Comparison of ENCODE assay signal across 11 cellular contexts in genomic region chr2:241844831-241845578, GRCh38. TPM values are rescaled to one million over a fixed set of nuclear protein-coding genes. Genes with fewer than 3 reads are reported as not detected.
DNase-seq lines count a peak whose midpoint lies in the region; ATAC-seq lines count a peak whose summit lies in the region.
"Had no signal": no experiment of that assay in that cellular context is flagged by ENCODE, and none has a peak within 500 bp of the region (broad histone marks: within the 10 kb centered on the region; RNA-seq: fewer than 3 reads in every experiment).

No MANE protein-coding gene starts in this region.

- DNase-seq in GM23248 (no peak), T-helper 17 cell (no peak), left cardiac atrium (peak; percentile 10), DMS114 treated with DMSO at 0.1 percent for 48 hours (lab: John Stamatoyannopoulos, UW; ENCODE audit: unreplicated experiment) (no peak), NCI-H2029 (lab: John Stamatoyannopoulos, UW) (no peak)
- DNase-seq: cerebellar nuclear complex, NCI-H510A had no signal

- no peaks in the 10 kb centered on the region for H3K36me3 Mint-ChIP-seq in T-helper 17 cell (ENCODE audit: low read depth)

- no peaks in the 10 kb centered on the region for H3K9me2 ChIP-seq in GM23248 (ENCODE audit: insufficient read depth)

- peak overlapping the region; percentile 63 for H3K9ac ChIP-seq in GM23248

- H3K79me2 ChIP-seq in GM23248 (ENCODE audit: insufficient read depth): no peaks in the 10 kb centered on the region

- H3K4me3 Mint-ChIP-seq in T-helper 17 cell: peak overlapping the region; percentile 86

- H3K4me2 ChIP-seq in GM23248 (ENCODE audit: unreplicated experiment): peak overlapping the region; percentile 77

- no peaks in the 10 kb centered on the region for H4K20me1 ChIP-seq in GM23248 (ENCODE audit: insufficient read depth)

- H3K4me3 ChIP-seq in GM23248 (peak overlapping the region; percentile 50; the same call in 1 of the 2 replicates), skin epidermis (peak overlapping the region in 6 of 7 experiments; percentile 16 to 44 (median 37))

- peak overlapping the region; percentile 87 for H3K27ac Mint-ChIP-seq in T-helper 17 cell

- ATAC-seq in T-helper 17 cell (no peak), left cardiac atrium (no peak), GM18858 (IDR thresholded peaks at IDR 0.05; ENCODE audit: unreplicated experiment) (no peak), GM19351 (IDR thresholded peaks at IDR 0.05; ENCODE audit: unreplicated experiment) (no peak)

- H3K9me3 ChIP-seq in GM23248 (ENCODE audit: low read depth): no peaks in the 10 kb centered on the region
- H3K9me3 ChIP-seq in T-helper 17 cell (ENCODE audit: control insufficient read depth, low read length, poor library complexity, severe bottlenecking): no peaks in the 10 kb centered on the region

- intact Hi-C loops in left cardiac atrium (cut with DNase I): no loop called here

- peaks cover 23% of the 10 kb centered on the region for H3K4me1 Mint-ChIP-seq in T-helper 17 cell

- peak overlapping the region; percentile 75 for H2AFZ ChIP-seq in GM23248

- no peaks in the 10 kb centered on the region for H3K36me3 ChIP-seq in GM23248 (ENCODE audit: low read depth)

- 39 to 42% methylated on average over 37 of the region's 37 CpGs for WGBS in GM23248 (ENCODE audit: low coverage in 1 of 2, low lambda C conversion rate in 2 of 2, missing lambda C conversion rate in 2 of 2), 2 experiments

- H3K27ac ChIP-seq in GM23248 (no peak overlapping the region), skin epidermis (peak overlapping the region in 12 of 21 experiments; percentile 18 to 80 (median 72))

- peaks cover 21% of the 10 kb centered on the region for H3K27me3 ChIP-seq in GM23248 (replicated peaks; ENCODE audit: insufficient read depth)

- no peaks in the 10 kb centered on the region for H3K27me3 Mint-ChIP-seq in T-helper 17 cell

- H3F3A ChIP-seq in GM23248 (ENCODE audit: insufficient read depth): no peaks in the 10 kb centered on the region

- in situ Hi-C loops in GM23248 (cut with MboI): no loop called here

- H3K4me1 ChIP-seq in GM23248 (ENCODE audit: insufficient read depth): no peaks in the 10 kb centered on the region

RNA-seq across cellular contexts. Expression of gene PDCD1, which starts 13.7 kb away (rescaled TPM):
- total RNA-seq in GM23248 (2014; rRNA removed; shearing (Covaris generic)): not detected in 2 replicates
- not detected in 2 replicates for polyA plus RNA-seq in GM23248 (2016; fragmentation: Nextera tagmentation; extraction: Ambion mirVana)
- total RNA-seq in T-helper 17 cell (10 to 100 TPM in 1 of 2 donors, 1 to 10 TPM in 1; 8.1 to 10.4 TPM), left cardiac atrium (1 to 10 TPM; 1.2 to 1.5 TPM)
- total RNA-seq: pulmonary artery endothelial cell had no signal

RNA-seq across cellular contexts. Expression of gene RTP5, which starts 24.5 kb away (rescaled TPM):
- total RNA-seq in GM23248 (2014; rRNA removed; shearing (Covaris generic)): not detected in 2 replicates
- polyA plus RNA-seq in GM23248 (2016; fragmentation: Nextera tagmentation; extraction: Ambion mirVana): not detected in 2 replicates
- under 1 TPM in 1 of 2 donors, not detected in 1; 0.12 TPM for total RNA-seq in T-helper 17 cell
- total RNA-seq in left cardiac atrium: under 1 TPM in 1 of 2 donors, not detected in 1; 0.12 TPM
- total RNA-seq: pulmonary artery endothelial cell had no signal

RNA-seq across cellular contexts. Expression of gene NEU4, which starts 36.0 kb away (rescaled TPM):
- total RNA-seq in GM23248 (2014; rRNA removed; shearing (Covaris generic)): not detected in 2 replicates
- polyA plus RNA-seq in GM23248 (2016; fragmentation: Nextera tagmentation; extraction: Ambion mirVana): not detected in 2 replicates
- total RNA-seq in T-helper 17 cell (1 to 10 TPM; 4.1 to 9.4 TPM), left cardiac atrium (under 1 TPM; 0.16 to 0.38 TPM)
- total RNA-seq: pulmonary artery endothelial cell had no signal
